ENCODE assay signal across 1 cellular context in the genomic region with DNA sequence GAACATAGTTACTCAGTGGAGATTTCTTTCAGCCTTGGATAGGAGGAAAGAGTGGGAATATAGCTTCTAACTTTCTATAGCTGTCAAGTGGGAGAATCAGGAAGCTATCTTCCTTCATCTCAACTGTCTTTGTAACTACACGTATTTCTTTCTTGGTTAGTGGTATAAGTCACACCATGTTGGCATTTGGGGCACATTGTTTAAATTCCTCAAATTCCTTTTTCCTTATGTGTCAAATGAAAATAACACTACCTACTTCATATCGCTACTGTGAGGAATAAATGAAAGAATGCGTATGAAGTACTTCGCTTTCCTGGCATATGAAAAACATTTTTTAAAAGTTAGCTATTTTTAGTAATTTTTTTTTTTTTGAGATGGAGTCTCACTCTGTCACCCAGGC.
TF ChIP-seq lines count a peak whose summit lies in the region.

No MANE protein-coding gene starts in this region.

TF ChIP-seq in GM23338, 12 proteins besides CTCF, POLR2A, EP300 and RAD21 (continued from another document):
- TF ChIP-seq ZNF462 (CRISPR knock-in tag; IDR thresholded peaks at IDR 0.05), result no peak
- no peak for TF ChIP-seq ZNF331 (CRISPR knock-in tag; IDR thresholded peaks at IDR 0.05; ENCODE audit: low read depth)
- TF ChIP-seq POLR2AphosphoS5 (IDR thresholded peaks at IDR 0.05; ENCODE audit: low read depth), result no peak
- TF ChIP-seq EZH2phosphoT487 (IDR thresholded peaks at IDR 0.05; ENCODE audit: unreplicated experiment), result no peak
- TF ChIP-seq, protein P1, sequence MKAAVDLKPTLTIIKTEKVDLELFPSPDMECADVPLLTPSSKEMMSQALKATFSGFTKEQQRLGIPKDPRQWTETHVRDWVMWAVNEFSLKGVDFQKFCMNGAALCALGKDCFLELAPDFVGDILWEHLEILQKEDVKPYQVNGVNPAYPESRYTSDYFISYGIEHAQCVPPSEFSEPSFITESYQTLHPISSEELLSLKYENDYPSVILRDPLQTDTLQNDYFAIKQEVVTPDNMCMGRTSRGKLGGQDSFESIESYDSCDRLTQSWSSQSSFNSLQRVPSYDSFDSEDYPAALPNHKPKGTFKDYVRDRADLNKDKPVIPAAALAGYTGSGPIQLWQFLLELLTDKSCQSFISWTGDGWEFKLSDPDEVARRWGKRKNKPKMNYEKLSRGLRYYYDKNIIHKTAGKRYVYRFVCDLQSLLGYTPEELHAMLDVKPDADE (IDR thresholded peaks at IDR 0.05), result no peak
- TF ChIP-seq STAT1 (IDR thresholded peaks at IDR 0.05; ENCODE audit: unreplicated experiment), result no peak
- TF ChIP-seq ZNF114 (CRISPR knock-in tag; IDR thresholded peaks at IDR 0.05), result no peak
- TF ChIP-seq EZH2 (IDR thresholded peaks at IDR 0.05; ENCODE audit: low read depth, unreplicated experiment), result no peak
- TF ChIP-seq REST (IDR thresholded peaks at IDR 0.05; ENCODE audit: unreplicated experiment), result no peak
